8 cellular contexts compared by ENCODE assay signal in the genomic region with DNA sequence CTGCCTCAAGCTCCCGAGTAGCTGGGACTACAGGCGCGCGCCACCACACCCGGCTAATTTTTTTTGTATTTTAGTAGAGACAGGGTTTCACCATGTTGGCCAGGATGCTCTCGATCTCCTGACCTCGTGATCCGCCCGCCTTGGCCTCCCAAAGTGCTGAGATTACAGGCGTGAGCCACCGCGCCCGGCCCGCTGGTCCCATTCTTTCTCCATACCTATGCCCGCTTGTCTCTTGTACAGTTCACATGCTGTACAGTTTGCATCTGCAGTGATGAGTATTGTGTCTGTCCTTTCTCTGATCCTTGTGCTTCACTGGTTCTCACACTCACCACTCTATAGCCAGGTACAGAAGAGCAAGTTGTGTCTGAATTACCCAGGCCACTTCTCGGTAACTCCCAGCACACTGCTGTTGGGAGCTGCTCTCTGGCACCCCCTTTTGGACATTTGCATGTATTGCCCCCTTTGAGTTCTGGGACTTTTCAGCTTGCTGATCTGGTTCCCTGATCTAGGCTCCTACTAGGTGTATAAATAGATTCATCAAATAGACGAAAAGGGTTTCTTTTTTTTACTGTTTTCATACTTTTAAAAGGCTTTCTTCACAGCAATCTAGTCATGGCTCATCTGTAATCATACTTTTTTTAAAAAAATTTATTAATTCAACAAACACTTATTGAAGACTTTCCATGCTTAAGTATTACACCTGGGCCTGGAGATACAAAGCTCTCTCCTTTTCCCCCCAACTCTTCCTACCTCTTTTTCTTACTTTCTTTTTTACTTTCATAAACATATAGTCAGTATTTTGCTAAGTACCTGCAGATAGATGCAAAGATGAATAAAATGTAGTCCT.
A peak's percentile ranks its signal among the peaks of the same experiment; 100 is the strongest.
DNase-seq lines count a peak whose midpoint lies in the region; ATAC-seq, FAIRE-seq and TF ChIP-seq lines count a peak whose summit lies in the region.

No MANE protein-coding gene starts in this region.

- peak; percentile 78 for DNase-seq in DMS53 (lab: John Stamatoyannopoulos, UW)
- peak; percentile 70 for DNase-seq in H54 (ENCODE audit: insufficient read length, low spot score)
- DNase-seq in NCI-H128 (lab: John Stamatoyannopoulos, UW; ENCODE audit: unreplicated experiment) = peak; percentile 56
- peak in 4 of 5 experiments; percentile 41 to 72 (median 49) for DNase-seq in T-helper 2 cell
- DNase-seq in amygdala (lab: John Stamatoyannopoulos, UW) = peak in 33 of 56 donors; percentile 3 to 66 (median 18)
- DNase-seq in hepatic stellate cell (ENCODE audit: low spot score) = peak; percentile 41
- DNase-seq in smooth muscle cell of the brain vasculature (ENCODE audit: low read depth, low spot score) = peak; percentile 56

- TF ChIP-seq POLR2A in H54 (IDR thresholded peaks at IDR 0.05; ENCODE audit: low read depth, low read length) = no peak

- no peak for ATAC-seq in GM18520 (IDR thresholded peaks at IDR 0.05; ENCODE audit: unreplicated experiment)

- peak; percentile 87 for FAIRE-seq in H54 (lab: Jason Lieb, UNC)

Comparison
In these comparisons a context has a peak if more than half of its experiments do, and no peak if none do; other contexts are left out.
1. DNase-seq: peak in every context shown above with its lines; median percentile 78 in DMS53; 70 in H54; 56 in NCI-H128; 56 in smooth muscle cell of the brain vasculature; 49 in T-helper 2 cell; 41 in hepatic stellate cell; 18 in amygdala.